12 cellular contexts compared by ENCODE assay signal in genomic region chr15:67383903-67384302, GRCh38.
DNase-seq lines count a peak whose midpoint lies in the region; ATAC-seq, FAIRE-seq and TF ChIP-seq lines count a peak whose summit lies in the region.
"Had no signal": no experiment of that assay in that cellular context is flagged by ENCODE, and none has a peak within 500 bp of the region (broad histone marks: within the 10 kb centered on the region; RNA-seq: fewer than 3 reads in every experiment).

No MANE protein-coding gene starts in this region.

- no peaks in the 10 kb centered on the region for H3K79me2 ChIP-seq in K562 (ENCODE audit: control insufficient read depth, insufficient read depth, low read length)

- no peaks in the 10 kb centered on the region for H4K20me1 ChIP-seq in K562 (replicated peaks; ENCODE audit: control insufficient read depth, insufficient read depth, low read length)

- no peaks in the 10 kb centered on the region for H3K27me3 ChIP-seq in K562 (ENCODE audit: control insufficient read depth in 2 of 2, insufficient read depth in 2 of 2, low read length in 2 of 2)
- H3K27me3 ChIP-seq: Peyer's patch had no signal

- no peaks in the 10 kb centered on the region for H3K4me1 Mint-ChIP-seq in nephron
- H3K4me1 Mint-ChIP-seq in WTC11 = no peaks in the 10 kb centered on the region
- no peaks in the 10 kb centered on the region for H3K4me1 Mint-ChIP-seq in activated T-helper 1 cell treated with anti-CD3 and anti-CD28 coated beads, Interleukin-12 subunit alpha, Interleukin-12 subunit beta, Interleukin-2, Interleukin-4 antibody, amounts not matched to agents 30 ng/mL and 10 ng/mL and 1 ng/mL, durations not matched to agents 14 hours and 24 hours and 36 hours (ENCODE audit: low read depth)

- H3K4me3 Mint-ChIP-seq in nephron (no peak overlapping the region), WTC11 (no peak overlapping the region)
- H3K4me3 Mint-ChIP-seq in activated T-helper 1 cell treated with anti-CD3 and anti-CD28 coated beads, Interleukin-12 subunit alpha, Interleukin-12 subunit beta, Interleukin-2, Interleukin-4 antibody, amounts not matched to agents 30 ng/mL and 10 ng/mL and 1 ng/mL, durations not matched to agents 14 hours and 24 hours and 36 hours = no peak overlapping the region
- H3K4me3 Mint-ChIP-seq: T-helper 2 cell treated with Interferon-gamma antibody and Interleukin-4, amounts not matched to agents 5 μg/mL and 100 μg/mL, for 36 hours had no signal

- no peak overlapping the region for H3K27ac ChIP-seq in K562 (ENCODE audit: extremely low read depth, low read depth, low read length)
- H3K27ac ChIP-seq: coronary artery, Peyer's patch had no signal

- ATAC-seq in K562 (no peak), WTC11 (no peak), HG03520 (IDR thresholded peaks at IDR 0.05; ENCODE audit: unreplicated experiment) (no peak)

- H3K4me2 ChIP-seq in K562 (ENCODE audit: insufficient read depth, low read length) = no peak overlapping the region

- TF ChIP-seq RAD21 in K562 (CRISPR knock-in tag; conservative IDR thresholded peaks at IDR 0.05 in 1 of 2, IDR thresholded peaks at IDR 0.05 in 1 of 2) = peak; percentile 37 to 71; a peak in 3 of 4 replicates

- TF ChIP-seq POLR2A in K562 (conservative IDR thresholded peaks at IDR 0.05) = no peak

- POLR2A ChIA-PET in K562 (lab: Yijun Ruan, JAX) = no interaction called here
- POLR2A ChIA-PET in WTC11 (lab: Charles Lee) = no interaction called here

- no peak overlapping the region for H3K4me3 ChIP-seq in K562
- H3K4me3 ChIP-seq: coronary artery, Peyer's patch had no signal

- DNase-seq in D721Med (ENCODE audit: insufficient read length, low spot score) (no peak), K562 (ENCODE audit: extremely low read depth in 1 of 4, low spot score in 3 of 4) (no peak), WTC11 (ENCODE audit: low spot score) (no peak)
- no peak for DNase-seq in activated CD4-positive, alpha-beta T cell treated with anti-CD3 and anti-CD28 coated beads, Interleukin-2, amount 50 U/mL, for 48 hours
- DNase-seq in activated T-helper 1 cell treated with anti-CD3 and anti-CD28 coated beads, Interleukin-12 subunit alpha, Interleukin-12 subunit beta, Interleukin-2, Interleukin-4 antibody, amounts not matched to agents 30 ng/mL and 10 ng/mL and 1 ng/mL, durations not matched to agents 14 hours and 24 hours and 36 hours (ENCODE audit: low spot score) = no peak
- DNase-seq: activated naive CD4-positive, alpha-beta T cell treated with anti-CD3 and anti-CD28 coated beads, Interleukin-2, amount 50 U/mL, for 16 hours; Peyer's patch had no signal

- H2AFZ ChIP-seq in K562 (ENCODE audit: low read depth, low read length) = no peak overlapping the region

- in situ Hi-C loops in K562 (cut with MboI) = no loop called here

- H3K4me1 ChIP-seq in K562 (replicated peaks in 1 of 2; ENCODE audit: control insufficient read depth in 2 of 2, insufficient read depth in 2 of 2, low read length in 2 of 2) = no peaks in the 10 kb centered on the region; a peak in 1 of 5 replicates
- H3K4me1 ChIP-seq: Peyer's patch had no signal

- no peak overlapping the region for H3K27ac Mint-ChIP-seq in nephron
- no peak overlapping the region for H3K27ac Mint-ChIP-seq in WTC11
- no peak overlapping the region for H3K27ac Mint-ChIP-seq in activated T-helper 1 cell treated with anti-CD3 and anti-CD28 coated beads, Interleukin-12 subunit alpha, Interleukin-12 subunit beta, Interleukin-2, Interleukin-4 antibody, amounts not matched to agents 30 ng/mL and 10 ng/mL and 1 ng/mL, durations not matched to agents 14 hours and 24 hours and 36 hours
- H3K27ac Mint-ChIP-seq: T-helper 2 cell treated with Interferon-gamma antibody and Interleukin-4, amounts not matched to agents 5 μg/mL and 100 μg/mL, for 36 hours had no signal

- intact Hi-C loops in K562 (cut with micrococcal nuclease) = loop anchor here (1.0 to 2.0 kb wide), 2 partner anchors 49 to 451 kb away; no protein-coding TSS in a partner anchor
- intact Hi-C loops in activated T-helper 1 cell treated with anti-CD3 and anti-CD28 coated beads, Interleukin-12 subunit alpha, Interleukin-12 subunit beta, Interleukin-2, Interleukin-4 antibody, amounts not matched to agents 30 ng/mL and 10 ng/mL and 1 ng/mL, durations not matched to agents 14 hours and 24 hours and 36 hours (cut with micrococcal nuclease) = no loop called here

- TF ChIP-seq CTCF in D721Med (IDR thresholded peaks at IDR 0.05; ENCODE audit: insufficient read depth, missing control alignments) = peak; percentile 7
- peak; percentile 35; the same call in 1 of the 2 replicates for TF ChIP-seq CTCF in LNCAP (IDR thresholded peaks at IDR 0.05)
- peak; percentile 35 to 68 (median 36); a peak in 3 of 6 replicates for TF ChIP-seq CTCF in K562 (IDR thresholded peaks at IDR 0.05 in 2 of 3, conservative IDR thresholded peaks at IDR 0.05 in 1 of 3; ENCODE audit: insufficient read depth in 2 of 3, low read depth in 1 of 3, low read length in 3 of 3)
- peak; percentile 25 to 37 (median 29) for TF ChIP-seq CTCF in nephron (IDR thresholded peaks at IDR 0.05; ENCODE audit: unreplicated experiment in 3 of 3)
- TF ChIP-seq CTCF in WTC11 (IDR thresholded peaks at IDR 0.05) = no peak

- H3K9me3 ChIP-seq in K562 (replicated peaks; ENCODE audit: control insufficient read depth, insufficient read depth, low read depth, low read length) = no peaks in the 10 kb centered on the region
- H3K9me3 ChIP-seq: Peyer's patch had no signal

- no peaks in the 10 kb centered on the region for H3K9me1 ChIP-seq in K562 (ENCODE audit: control insufficient read depth, insufficient read depth, low read length)

- peaks cover 4% of the 10 kb centered on the region for H3K27me3 Mint-ChIP-seq in nephron (ENCODE audit: low read depth)
- H3K27me3 Mint-ChIP-seq in WTC11 (ENCODE audit: low read depth) = no peaks in the 10 kb centered on the region
- H3K27me3 Mint-ChIP-seq in activated T-helper 1 cell treated with anti-CD3 and anti-CD28 coated beads, Interleukin-12 subunit alpha, Interleukin-12 subunit beta, Interleukin-2, Interleukin-4 antibody, amounts not matched to agents 30 ng/mL and 10 ng/mL and 1 ng/mL, durations not matched to agents 14 hours and 24 hours and 36 hours (ENCODE audit: insufficient read depth) = peaks cover 47% of the 10 kb centered on the region

- FAIRE-seq in D721Med (lab: Jason Lieb, UNC) = no peak
- no peak for FAIRE-seq in K562 (lab: Jason Lieb, UNC)

- no peak overlapping the region for H3K9ac ChIP-seq in K562 (ENCODE audit: insufficient read depth in 1 of 2, low read depth in 2 of 2, low read length in 2 of 2)

- CTCF ChIA-PET in K562 (lab: Yijun Ruan, JAX; ENCODE audit: low intra/inter-chr PET ratio) = interaction anchor here (1.1 to 2.6 kb wide), 2 partner anchors 39 to 50 kb away, joined by 3 to 12 read pairs; no protein-coding TSS in a partner anchor
- CTCF ChIA-PET in WTC11 (lab: Charles Lee) = interaction anchor here (1.6 kb wide), 1 partner anchor 437 kb away, joined by 3 read pairs; no protein-coding TSS in a partner anchor

- H3K36me3 ChIP-seq in K562 (ENCODE audit: control insufficient read depth, insufficient read depth, low read length) = no peaks in the 10 kb centered on the region
- H3K36me3 ChIP-seq: Peyer's patch had no signal

- H3K9me3 Mint-ChIP-seq in nephron = no peaks in the 10 kb centered on the region
- no peaks in the 10 kb centered on the region for H3K9me3 Mint-ChIP-seq in WTC11
- no peaks in the 10 kb centered on the region for H3K9me3 Mint-ChIP-seq in activated T-helper 1 cell treated with anti-CD3 and anti-CD28 coated beads, Interleukin-12 subunit alpha, Interleukin-12 subunit beta, Interleukin-2, Interleukin-4 antibody, amounts not matched to agents 30 ng/mL and 10 ng/mL and 1 ng/mL, durations not matched to agents 14 hours and 24 hours and 36 hours
- H3K9me3 Mint-ChIP-seq: T-helper 2 cell treated with Interferon-gamma antibody and Interleukin-4, amounts not matched to agents 5 μg/mL and 100 μg/mL, for 36 hours had no signal

- no TSS peak for BruUV-seq in K562 (replicated peaks; lab: Mats Ljungman, UMichigan)

- no peaks in the 10 kb centered on the region for H3K36me3 Mint-ChIP-seq in nephron (ENCODE audit: low read depth)
- no peaks in the 10 kb centered on the region for H3K36me3 Mint-ChIP-seq in WTC11
- no peaks in the 10 kb centered on the region for H3K36me3 Mint-ChIP-seq in activated T-helper 1 cell treated with anti-CD3 and anti-CD28 coated beads, Interleukin-12 subunit alpha, Interleukin-12 subunit beta, Interleukin-2, Interleukin-4 antibody, amounts not matched to agents 30 ng/mL and 10 ng/mL and 1 ng/mL, durations not matched to agents 14 hours and 24 hours and 36 hours (ENCODE audit: low read depth)

- WGBS in K562 (ENCODE audit: insufficient coverage, low coverage, missing lambda C conversion rate) = 50% methylated on average over 1 of the region's 1 CpG

- no peak for TF ChIP-seq EP300 in K562 (IDR thresholded peaks at IDR 0.05; ENCODE audit: low read length)

TF ChIP-seq in K562, 482 proteins besides CTCF, POLR2A, EP300 and RAD21 (continues in another document):
- TF ChIP-seq MAFK (IDR thresholded peaks at IDR 0.05; ENCODE audit: low read length) (no peak), RBFOX2 (IDR thresholded peaks at IDR 0.05; ENCODE audit: low read depth, low read length) (no peak), USF2 (CRISPR knock-in tag; IDR thresholded peaks at IDR 0.05) (no peak), MCM7 (IDR thresholded peaks at IDR 0.05) (no peak), ZNF384 (IDR thresholded peaks at IDR 0.05; ENCODE audit: low read depth, low read length) (peak; percentile 70), RBM39 (optimal IDR thresholded peaks at IDR 0.05; ENCODE audit: low read depth, low read length) (no peak)

TF ChIP-seq in WTC11, 78 proteins besides CTCF, POLR2A, EP300 and RAD21 (continues in another document):
- TF ChIP-seq ZNF512 (CRISPR knock-in tag; IDR thresholded peaks at IDR 0.05; ENCODE audit: borderline replicate concordance) (no peak), E2F5 (CRISPR knock-in tag; IDR thresholded peaks at IDR 0.05) (no peak)
